ENCODE assay signal across 8 cellular contexts in the genomic region with DNA sequence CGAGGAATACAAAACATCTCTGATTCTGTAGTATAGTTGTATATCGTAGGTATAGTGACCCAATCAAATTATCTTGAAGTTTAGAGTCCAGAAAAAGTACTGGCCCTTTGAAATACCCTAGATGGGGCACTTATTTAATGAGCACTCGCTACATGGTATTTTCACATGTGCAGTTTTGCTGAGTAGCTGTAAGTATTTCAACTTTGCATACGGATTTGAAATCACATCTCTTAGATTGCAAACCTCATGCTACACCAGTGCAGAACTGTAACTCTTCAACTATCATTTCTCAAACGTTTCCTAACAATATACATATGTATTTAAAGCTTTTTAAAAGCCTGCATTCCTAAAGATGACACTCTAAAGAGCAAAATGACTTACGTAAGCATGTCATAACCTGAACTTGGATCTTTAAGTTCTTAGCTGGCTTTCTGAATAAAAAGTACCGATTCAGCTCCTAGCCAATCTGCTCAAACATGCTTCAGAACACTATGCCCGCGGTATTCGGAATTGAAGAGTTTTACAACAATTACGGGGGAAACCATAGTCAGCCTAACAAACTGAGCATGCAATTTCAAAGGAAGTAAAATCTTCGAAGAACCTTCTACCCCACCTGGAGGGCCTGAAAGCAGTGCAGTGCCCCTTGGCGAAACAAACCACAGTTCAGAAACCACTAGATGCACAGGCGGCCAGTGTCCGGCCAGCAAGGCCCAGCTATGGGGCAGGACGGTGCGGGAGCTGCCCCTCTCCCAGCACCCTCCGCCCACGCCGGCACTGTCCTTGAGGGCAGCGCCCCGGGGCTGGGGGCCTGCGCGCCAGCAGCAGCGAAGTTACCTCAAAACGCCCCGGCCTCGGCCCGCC. TPM values are rescaled to one million over a fixed set of nuclear protein-coding genes. Genes with fewer than 3 reads are reported as not detected.
DNase-seq lines count a peak whose midpoint lies in the region; ATAC-seq, FAIRE-seq and TF ChIP-seq lines count a peak whose summit lies in the region.

No MANE protein-coding gene starts in this region.

- TF ChIP-seq POLR2A in Peyer's patch (IDR thresholded peaks at IDR 0.05): no peak
- no peak for TF ChIP-seq POLR2A in breast epithelium (IDR thresholded peaks at IDR 0.05)

- no peaks in the 10 kb centered on the region for H3K9me3 Mint-ChIP-seq in activated CD8-positive, alpha-beta memory T cell treated with anti-CD3 and anti-CD28 coated beads, Interleukin-2, amount 10 ng/mL, durations not matched to agents 7 days and 5 days (ENCODE audit: low read depth)

- H3K9me3 ChIP-seq in Peyer's patch (no peaks in the 10 kb centered on the region), breast epithelium (no peaks in the 10 kb centered on the region), keratinocyte (ENCODE audit: control insufficient read depth, low read depth, low read length) (no peaks in the 10 kb centered on the region)

- H3K36me3 ChIP-seq in Peyer's patch (peaks cover 0 to 9% (median 0%) of the 10 kb centered on the region in 3 donors), breast epithelium (no peaks in the 10 kb centered on the region), keratinocyte (ENCODE audit: control insufficient read depth in 2 of 2, extremely low read depth in 1 of 2, insufficient read depth in 2 of 2, low read length in 2 of 2) (peaks cover 0 to 3% of the 10 kb centered on the region in 2 experiments)

- intact Hi-C loops in breast epithelium (cut with DNase I; ENCODE audit: low total_unique reads): no loop called here

- H2AFZ ChIP-seq in keratinocyte (ENCODE audit: control insufficient read depth, low read length): peak overlapping the region; percentile 18

- H4K20me1 ChIP-seq in keratinocyte (ENCODE audit: control insufficient read depth, extremely low read depth, insufficient read depth, low read length): no peaks in the 10 kb centered on the region

- no peak overlapping the region for H3K4me3 Mint-ChIP-seq in activated CD8-positive, alpha-beta memory T cell treated with anti-CD3 and anti-CD28 coated beads, Interleukin-2, amount 10 ng/mL, durations not matched to agents 7 days and 5 days

- H3K27ac ChIP-seq in Peyer's patch (peak overlapping the region; percentile 64 to 93 (median 88)), breast epithelium (peak overlapping the region; percentile 74 to 86), keratinocyte (ENCODE audit: control insufficient read depth, insufficient read depth, low read length) (peak overlapping the region; percentile 60)

- CTCF ChIA-PET in activated CD8-positive, alpha-beta memory T cell treated with anti-CD3 and anti-CD28 coated beads, Interleukin-2, amount 10 ng/mL, durations not matched to agents 7 days and 5 days (lab: Charles Lee): interaction anchor here (0.8 to 2.0 kb wide), 4 partner anchors 10 to 114 kb away, joined by 3 to 6 read pairs (median 4); no protein-coding TSS in a partner anchor

- ATAC-seq in activated CD8-positive, alpha-beta memory T cell treated with anti-CD3 and anti-CD28 coated beads, Interleukin-2, amount 10 ng/mL, durations not matched to agents 7 days and 5 days: no peak
- peak; percentile 41 for ATAC-seq in HG02943 (IDR thresholded peaks at IDR 0.05; ENCODE audit: low read depth, unreplicated experiment)

- no peaks in the 10 kb centered on the region for H3K9me1 ChIP-seq in keratinocyte (ENCODE audit: control insufficient read depth, extremely low read depth, insufficient read depth, low read length)

- no peak for FAIRE-seq in keratinocyte (lab: Jason Lieb, UNC)

- no peak for TF ChIP-seq CTCF in Peyer's patch (IDR thresholded peaks at IDR 0.05)
- no peak for TF ChIP-seq CTCF in breast epithelium (IDR thresholded peaks at IDR 0.05)
- TF ChIP-seq CTCF in keratinocyte (optimal IDR thresholded peaks at IDR 0.05 in 1 of 3, IDR thresholded peaks at IDR 0.05 in 1 of 3, conservative IDR thresholded peaks at IDR 0.05 in 1 of 3; ENCODE audit: extremely low read depth in 1 of 3, insufficient read depth in 2 of 3, low read length in 3 of 3): no peak

- peaks cover 19% of the 10 kb centered on the region for H3K36me3 Mint-ChIP-seq in activated CD8-positive, alpha-beta memory T cell treated with anti-CD3 and anti-CD28 coated beads, Interleukin-2, amount 10 ng/mL, durations not matched to agents 7 days and 5 days

- H3K4me3 ChIP-seq in Peyer's patch: peak overlapping the region; percentile 60 to 90 (median 74)
- H3K4me3 ChIP-seq in breast epithelium: peak overlapping the region; percentile 67 to 88 (median 81)
- H3K4me3 ChIP-seq in keratinocyte (ENCODE audit: control insufficient read depth in 2 of 3, extremely low read depth in 1 of 3, insufficient read depth in 2 of 3, low read depth in 1 of 3, low read length in 3 of 3): peak overlapping the region; percentile 59 to 68 (median 65)

- peak overlapping the region; percentile 85 for H3K27ac Mint-ChIP-seq in activated CD8-positive, alpha-beta memory T cell treated with anti-CD3 and anti-CD28 coated beads, Interleukin-2, amount 10 ng/mL, durations not matched to agents 7 days and 5 days

- DNase-seq in activated CD8-positive, alpha-beta memory T cell treated with anti-CD3 and anti-CD28 coated beads, Interleukin-2, amount 10 ng/mL, durations not matched to agents 7 days and 5 days: peak; percentile 46
- DNase-seq in activated CD8-positive, alpha-beta memory T cell treated with anti-CD3 and anti-CD28 coated beads for 24 hours: no peak
- peak in 2 of 3 donors; percentile 18 to 50 for DNase-seq in Peyer's patch
- no peak for DNase-seq in breast epithelium (ENCODE audit: low spot score in 2 of 2)
- DNase-seq in keratinocyte (ENCODE audit: low read depth, low spot score): no peak
- DNase-seq in stimulated activated CD4-positive, alpha-beta T cell treated with anti-CD3 and anti-CD28 coated beads, Interleukin-1b, Interleukin-23, amount 100 ng/mL, for 4 hours (ENCODE audit: low read depth in 2 of 2): peak; percentile 8 to 18
- no peak for DNase-seq in GM19238 (ENCODE audit: insufficient read length, low spot score)

- peak overlapping the region; percentile 83 for H3K4me2 ChIP-seq in keratinocyte (ENCODE audit: control insufficient read depth, extremely low read depth, insufficient read depth, low read depth, low read length)

- H3K4me1 ChIP-seq in Peyer's patch: peaks cover 0 to 13% (median 0%) of the 10 kb centered on the region in 4 donors
- H3K4me1 ChIP-seq in breast epithelium: no peaks in the 10 kb centered on the region
- H3K4me1 ChIP-seq in keratinocyte (ENCODE audit: control insufficient read depth, extremely low read depth, insufficient read depth, low read length): peaks cover 12% of the 10 kb centered on the region

- H3K27me3 ChIP-seq in Peyer's patch (no peaks in the 10 kb centered on the region), breast epithelium (peaks cover 0 to 3% of the 10 kb centered on the region in 2 donors), keratinocyte (ENCODE audit: control insufficient read depth, extremely low read depth, insufficient read depth, low read length) (no peaks in the 10 kb centered on the region)

- H3K4me1 Mint-ChIP-seq in activated CD8-positive, alpha-beta memory T cell treated with anti-CD3 and anti-CD28 coated beads, Interleukin-2, amount 10 ng/mL, durations not matched to agents 7 days and 5 days: peaks cover 25% of the 10 kb centered on the region

- H3K27me3 Mint-ChIP-seq in activated CD8-positive, alpha-beta memory T cell treated with anti-CD3 and anti-CD28 coated beads, Interleukin-2, amount 10 ng/mL, durations not matched to agents 7 days and 5 days: peaks cover 20% of the 10 kb centered on the region

- peaks cover 48% of the 10 kb centered on the region for H3K79me2 ChIP-seq in keratinocyte (ENCODE audit: control insufficient read depth, insufficient read depth, low read length)

- dilution Hi-C loops in keratinocyte (cut with MboI; ENCODE audit: extremely low pct_ligation_motif_present, low sequenced_read_pairs): no loop called here

- H3K9ac ChIP-seq in keratinocyte (ENCODE audit: control insufficient read depth, extremely low read depth, insufficient read depth, low read length): peak overlapping the region; percentile 87

RNA-seq across cellular contexts. Expression of a gene that starts 0.9 kb away (rescaled TPM):
- total RNA-seq in activated CD8-positive, alpha-beta memory T cell treated with anti-CD3 and anti-CD28 coated beads, Interleukin-2, amount 10 ng/mL, durations not matched to agents 7 days and 5 days: 10 to 100 TPM; 65.6 to 88.1 TPM
- 10 to 100 TPM; 29.7 to 91.3 (median 56.1) TPM for total RNA-seq in Peyer's patch
- 10 to 100 TPM; 43.2 to 48.0 (median 44.2) TPM for total RNA-seq in breast epithelium
- polyA plus RNA-seq in keratinocyte: 58.4 to 101 TPM (median 97.9 TPM) in 3 replicates
- 87.2 TPM for polyA plus RNA-seq in keratinocyte (2011; ENCODE audit: low read depth)
- polyA plus RNA-seq in keratinocyte (2011; cell fraction: cytosol; rRNA removed): 50.4 and 70.4 TPM in 2 replicates
- polyA plus RNA-seq in keratinocyte (2011; cell fraction: nucleus; rRNA removed): 51.9 and 64.6 TPM in 2 replicates
- polyA plus RNA-seq in keratinocyte (2012; ENCODE audit: low replicate concordance): 49.1 and 94.2 TPM in 2 replicates
- polyA minus RNA-seq in keratinocyte: 18.6 to 119 TPM (median 52.5 TPM) in 3 replicates
- 48.9 TPM for polyA minus RNA-seq in keratinocyte (2011; cell fraction: cytosol; rRNA and poly(A)+ RNA removed)
- polyA minus RNA-seq in keratinocyte (2011; cell fraction: nucleus; rRNA and poly(A)+ RNA removed): 27.8 and 46.2 TPM in 2 replicates

RNA-seq across cellular contexts. Expression of a gene that starts 13.5 kb away (rescaled TPM):
- total RNA-seq in activated CD8-positive, alpha-beta memory T cell treated with anti-CD3 and anti-CD28 coated beads, Interleukin-2, amount 10 ng/mL, durations not matched to agents 7 days and 5 days: not detected
- total RNA-seq in Peyer's patch (10 to 100 TPM in 1 of 4 donors, under 1 TPM in 2, not detected in 1; 0.13 to 32.2 (median 0.70) TPM), breast epithelium (1 to 10 TPM; 1.1 to 4.3 (median 1.9) TPM)
- 4.4 to 21.0 TPM (median 4.7 TPM) in 3 replicates for polyA plus RNA-seq in keratinocyte
- polyA plus RNA-seq in keratinocyte (2011; ENCODE audit: low read depth): not detected
- polyA plus RNA-seq in keratinocyte (2011; cell fraction: cytosol; rRNA removed): 4.7 and 8.9 TPM in 2 replicates
- polyA plus RNA-seq in keratinocyte (2011; cell fraction: nucleus; rRNA removed): 8.3 and 13.4 TPM in 2 replicates
- polyA plus RNA-seq in keratinocyte (2012; ENCODE audit: low replicate concordance): 0.17 and 2.0 TPM in 2 replicates
- polyA minus RNA-seq in keratinocyte: 1.9 to 22.2 TPM (median 5.0 TPM) in 3 replicates
- 4.0 TPM for polyA minus RNA-seq in keratinocyte (2011; cell fraction: cytosol; rRNA and poly(A)+ RNA removed)
- 4.4 and 9.1 TPM in 2 replicates for polyA minus RNA-seq in keratinocyte (2011; cell fraction: nucleus; rRNA and poly(A)+ RNA removed)

Comparison
In these comparisons a context has a peak if more than half of its experiments do, and no peak if none do; other contexts are left out.
1. DNase-seq: peak in activated CD8-positive, alpha-beta memory T cell treated with anti-CD3 and anti-CD28 coated beads, Interleukin-2, amount 10 ng/mL, durations not matched to agents 7 days and 5 days (single experiment), Peyer's patch (2 of 3) and stimulated activated CD4-positive, alpha-beta T cell treated with anti-CD3 and anti-CD28 coated beads, Interleukin-1b, Interleukin-23, amount 100 ng/mL, for 4 hours (2 of 2); none in activated CD8-positive, alpha-beta memory T cell treated with anti-CD3 and anti-CD28 coated beads for 24 hours (single experiment), breast epithelium (0 of 2), keratinocyte (single experiment) and GM19238 (single experiment).
2. Peak in every context shown above with its lines, with median percentiles within 50 percentile points of each other: H3K27ac ChIP-seq and H3K4me3 ChIP-seq.